In the genomic region with DNA sequence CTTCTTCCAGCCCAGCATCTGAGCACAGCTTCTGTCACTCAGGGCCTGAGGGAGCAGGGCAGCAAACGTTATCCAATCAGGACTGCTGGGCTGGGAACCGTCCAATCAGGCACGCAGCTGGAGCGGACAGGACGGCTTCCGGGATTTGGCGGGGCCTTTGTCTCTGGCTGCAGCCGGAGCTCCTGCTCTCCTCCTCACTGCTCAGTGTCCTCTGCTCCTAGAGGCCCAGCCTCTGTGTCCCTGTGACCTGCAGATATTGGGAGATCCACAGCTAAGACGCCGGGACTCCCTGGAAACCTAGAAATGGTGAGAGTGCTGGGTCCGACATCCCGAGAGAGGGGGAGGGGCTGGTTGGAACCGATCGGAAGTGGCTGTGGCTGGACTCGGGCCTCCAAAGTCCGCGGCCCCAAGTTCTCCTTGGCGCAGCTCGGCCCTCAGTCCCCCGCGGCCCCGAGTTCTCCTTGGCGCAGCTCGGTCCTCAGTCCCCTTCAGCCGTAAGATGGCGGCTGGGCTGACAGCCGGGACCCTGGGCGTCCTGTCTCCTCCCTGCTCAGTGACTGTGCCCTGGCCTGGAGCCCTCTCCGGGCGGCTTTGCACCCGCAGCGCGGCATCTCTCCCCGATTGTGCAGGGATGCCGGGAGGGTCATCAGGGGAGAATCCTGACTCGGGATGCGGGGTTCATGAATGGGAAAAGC, we compare ENCODE assay signal across 1 cellular context.
A peak's percentile ranks its signal among the peaks of the same experiment; 100 is the strongest.
TF ChIP-seq lines count a peak whose summit lies in the region.

ZNF107 (plus strand) TSS at position 154 of the 695 bp plus-strand sequence; CDS start at position 304, 150 bp downstream.

TF ChIP-seq in SK-N-SH, 30 proteins besides CTCF, POLR2A, EP300 and RAD21 (continued from another document):
- peak; percentile 85; the same call in 1 of the 2 replicates for TF ChIP-seq SIN3A (IDR thresholded peaks at IDR 0.05; ENCODE audit: borderline replicate concordance, low read depth, low read length)
- TF ChIP-seq TAF1 (IDR thresholded peaks at IDR 0.05; ENCODE audit: borderline replicate concordance, low read depth, low read length) = peak; percentile 63; the same call in 1 of the 2 replicates
- peak; percentile 96 for TF ChIP-seq MXI1 (IDR thresholded peaks at IDR 0.05; ENCODE audit: low read depth, low read length)
TF ChIP-seq in SK-N-SH: peak in this region for 14.
